In the genomic region with DNA sequence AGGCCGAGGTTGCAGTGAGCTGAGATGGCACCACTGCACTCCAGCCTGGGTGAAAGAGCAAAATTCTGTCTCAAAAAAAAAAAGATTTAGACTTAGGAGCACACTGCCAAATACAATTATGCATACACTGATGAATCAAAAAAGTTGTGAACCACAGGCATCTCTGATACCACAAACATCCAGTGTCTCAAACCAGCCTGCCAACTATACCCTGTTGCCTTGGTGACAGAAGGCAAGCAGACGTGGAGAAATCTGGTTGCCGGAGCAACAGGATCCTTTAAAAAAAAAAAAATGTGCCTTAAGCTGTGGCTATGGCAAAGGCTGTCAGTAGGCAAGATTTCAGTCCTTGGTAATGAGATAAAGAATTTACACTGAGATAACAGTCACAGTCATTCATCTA, we compare ENCODE assay signal across 11 cellular contexts.
DNase-seq lines count a peak whose midpoint lies in the region; ATAC-seq and TF ChIP-seq lines count a peak whose summit lies in the region.
"Had no signal": no experiment of that assay in that cellular context is flagged by ENCODE, and none has a peak within 500 bp of the region (broad histone marks: within the 10 kb centered on the region; RNA-seq: fewer than 3 reads in every experiment).

No MANE protein-coding gene starts in this region.

- H4K8ac ChIP-seq in mesenchymal stem cell (ENCODE audit: low read length): no peak overlapping the region

- no TSS peak for BruUV-seq in MCF 10A (replicated peaks; lab: Mats Ljungman, UMichigan)
- no TSS peak for BruUV-seq in A673 (replicated peaks; lab: Mats Ljungman, UMichigan)

- H3K14ac ChIP-seq in mesenchymal stem cell (ENCODE audit: low read length in 2 of 2): no peak overlapping the region

- no peak overlapping the region for H2BK12ac ChIP-seq in mesenchymal stem cell (ENCODE audit: low read length in 2 of 2)

- H2BK5ac ChIP-seq in mesenchymal stem cell (ENCODE audit: low read depth, low read length, poor library complexity, severe bottlenecking): no peak overlapping the region

- no peak for ATAC-seq in GM18909 (IDR thresholded peaks at IDR 0.05; ENCODE audit: poor library complexity, unreplicated experiment)

- POLR2A ChIA-PET in MCF 10A (lab: Yijun Ruan, JAX): interaction anchor here (0.6 kb wide), 1 partner anchor 214 kb away, joined by 4 read pairs; no protein-coding TSS in a partner anchor
- POLR2A ChIA-PET in A673 (lab: Charles Lee; ENCODE audit: low non-redundant PET): no interaction called here

- no peak overlapping the region for H3K18ac ChIP-seq in mesenchymal stem cell (ENCODE audit: low read depth in 1 of 2, low read length in 2 of 2)

- H4K91ac ChIP-seq in mesenchymal stem cell (ENCODE audit: low read length): no peak overlapping the region

- H3K79me1 ChIP-seq in mesenchymal stem cell (replicated peaks; ENCODE audit: low read length, poor library complexity, severe bottlenecking): no peaks in the 10 kb centered on the region

- H3K27ac ChIP-seq in mesenchymal stem cell (ENCODE audit: low read length, poor library complexity, severe bottlenecking): peak overlapping the region; percentile 53
- no peak overlapping the region for H3K27ac ChIP-seq in right atrium auricular region
- H3K27ac ChIP-seq in A673 (ENCODE audit: low read depth, low read length, poor library complexity, severe bottlenecking): no peak overlapping the region

- H3K4ac ChIP-seq in mesenchymal stem cell (ENCODE audit: low read depth in 1 of 2, low read length in 2 of 2): no peak overlapping the region

- H2AFZ ChIP-seq in mesenchymal stem cell (ENCODE audit: low read depth, low read length): no peak overlapping the region

- H3K4me1 ChIP-seq in mesenchymal stem cell (ENCODE audit: control insufficient read depth, insufficient read depth, low read depth, low read length): peaks cover 3% of the 10 kb centered on the region
- no peaks in the 10 kb centered on the region for H3K4me1 ChIP-seq in right atrium auricular region
- no peaks in the 10 kb centered on the region for H3K4me1 ChIP-seq in A673 (ENCODE audit: insufficient read depth, low read length, poor library complexity, severe bottlenecking)

- H3K36me3 Mint-ChIP-seq in MCF 10A (ENCODE audit: insufficient read depth, unreplicated experiment): no peaks in the 10 kb centered on the region

- H2BK120ac ChIP-seq in mesenchymal stem cell (ENCODE audit: low read depth, low read length): no peak overlapping the region

- no peaks in the 10 kb centered on the region for H3K4me1 Mint-ChIP-seq in MCF 10A (ENCODE audit: insufficient read depth, unreplicated experiment)
- H3K4me1 Mint-ChIP-seq: neural crest cell had no signal

- H3K27me3 ChIP-seq in MG63 (no peaks in the 10 kb centered on the region), mesenchymal stem cell (ENCODE audit: control insufficient read depth in 1 of 2, insufficient read depth in 1 of 2, low read length in 2 of 2) (no peaks in the 10 kb centered on the region), right atrium auricular region (no peaks in the 10 kb centered on the region), A673 (replicated peaks; ENCODE audit: insufficient read depth, low read depth, low read length, poor library complexity) (no peaks in the 10 kb centered on the region)

- no peaks in the 10 kb centered on the region for H3K9me3 Mint-ChIP-seq in MCF 10A (ENCODE audit: unreplicated experiment)
- H3K9me3 Mint-ChIP-seq: activated T-helper 2 cell treated with anti-CD3 and anti-CD28 coated beads, Interferon-gamma antibody, Interleukin-2, Interleukin-4, amounts not matched to agents 10 μg/mL and 5 μg/mL and 100 μg/mL, durations not matched to agents 14 hours and 24 hours and 36 hours; neural crest cell had no signal

- peak overlapping the region; percentile 59 for H3K9ac ChIP-seq in mesenchymal stem cell (ENCODE audit: low read length)

- CTCF ChIA-PET in MCF 10A (lab: Yijun Ruan, JAX): interaction anchor here (1.5 kb wide), 1 partner anchor 87 kb away, joined by 11 read pairs; no protein-coding TSS in a partner anchor
- CTCF ChIA-PET in A673 (lab: Charles Lee): no interaction called here

- H3K4me3 Mint-ChIP-seq in MCF 10A (ENCODE audit: unreplicated experiment): no peak overlapping the region
- H3K4me3 Mint-ChIP-seq: neural crest cell had no signal

- WGBS in mesenchymal stem cell: 75% methylated on average over 3 of the region's 3 CpGs

- H3K27me3 Mint-ChIP-seq in MCF 10A (ENCODE audit: insufficient read depth, unreplicated experiment): no peaks in the 10 kb centered on the region

- DNase-seq in Ammon's horn (ENCODE audit: low spot score): peak; percentile 66
- DNase-seq in MG63: peak; percentile 81
- peak; percentile 59 for DNase-seq in MCF 10A (ENCODE audit: unreplicated experiment)
- DNase-seq in mesenchymal stem cell: peak; percentile 71
- no peak for DNase-seq in GM19240 (ENCODE audit: insufficient read length, low spot score)
- no peak for DNase-seq in right atrium auricular region (ENCODE audit: low spot score)
- DNase-seq in A673 (ENCODE audit: low spot score): no peak
- DNase-seq: NCI-H1436 treated with DMSO at 0.1 percent for 48 hours had no signal

- no peak overlapping the region for H3K27ac Mint-ChIP-seq in MCF 10A (ENCODE audit: low read depth, unreplicated experiment)
- H3K27ac Mint-ChIP-seq: activated T-helper 2 cell treated with anti-CD3 and anti-CD28 coated beads, Interferon-gamma antibody, Interleukin-2, Interleukin-4, amounts not matched to agents 10 μg/mL and 5 μg/mL and 100 μg/mL, durations not matched to agents 14 hours and 24 hours and 36 hours had no signal

- no peak overlapping the region for H2AK5ac ChIP-seq in mesenchymal stem cell (ENCODE audit: low read length, severe bottlenecking)

- no peaks in the 10 kb centered on the region for H3K9me3 ChIP-seq in MG63
- H3K9me3 ChIP-seq in mesenchymal stem cell (ENCODE audit: control insufficient read depth, low read length): no peaks in the 10 kb centered on the region
- H3K9me3 ChIP-seq in right atrium auricular region: no peaks in the 10 kb centered on the region
- H3K9me3 ChIP-seq in A673 (ENCODE audit: low read depth, low read length, poor library complexity, severe bottlenecking): no peaks in the 10 kb centered on the region

- no peak overlapping the region for H2BK15ac ChIP-seq in mesenchymal stem cell (ENCODE audit: low read depth, poor library complexity, severe bottlenecking)

- no peak overlapping the region for H3K4me3 ChIP-seq in MG63
- H3K4me3 ChIP-seq in mesenchymal stem cell (ENCODE audit: insufficient read depth in 1 of 2, low read depth in 1 of 2, low read length in 2 of 2): no peak overlapping the region
- no peak overlapping the region for H3K4me3 ChIP-seq in right atrium auricular region
- H3K4me3 ChIP-seq in A673 (ENCODE audit: low read depth, low read length, poor library complexity, severe bottlenecking): no peak overlapping the region

- intact Hi-C loops in MCF 10A (cut with micrococcal nuclease): no loop called here
- intact Hi-C loops in A673 (cut with micrococcal nuclease; ENCODE audit: unreplicated experiment): no loop called here

- H3K36me3 ChIP-seq in MG63 (no peaks in the 10 kb centered on the region), mesenchymal stem cell (ENCODE audit: control insufficient read depth in 1 of 2, insufficient read depth in 2 of 2, low read depth in 1 of 2, low read length in 2 of 2) (peaks cover 0 to 57% of the 10 kb centered on the region in 2 experiments), right atrium auricular region (no peaks in the 10 kb centered on the region), A673 (ENCODE audit: insufficient read depth, low read length, poor library complexity, severe bottlenecking) (no peaks in the 10 kb centered on the region)

- no peak for TF ChIP-seq CTCF in MCF 10A (IDR thresholded peaks at IDR 0.05; ENCODE audit: unreplicated experiment)
- TF ChIP-seq CTCF in right atrium auricular region (IDR thresholded peaks at IDR 0.05): no peak
- no peak for TF ChIP-seq CTCF in A673 (conservative IDR thresholded peaks at IDR 0.05; ENCODE audit: low read depth, low read length)

- H3K23ac ChIP-seq in mesenchymal stem cell (ENCODE audit: low read length in 2 of 2): no peak overlapping the region

- peak overlapping the region; percentile 21 for H3K4me2 ChIP-seq in mesenchymal stem cell (ENCODE audit: low read length, poor library complexity, severe bottlenecking)

Comparison
In these comparisons a context has a peak if more than half of its experiments do, and no peak if none do; other contexts are left out.
1. DNase-seq: peak in Ammon's horn (single experiment), MG63 (single experiment), MCF 10A (single experiment) and mesenchymal stem cell (single experiment); none in GM19240 (single experiment), right atrium auricular region (single experiment) and A673 (single experiment).